In the genomic region with DNA sequence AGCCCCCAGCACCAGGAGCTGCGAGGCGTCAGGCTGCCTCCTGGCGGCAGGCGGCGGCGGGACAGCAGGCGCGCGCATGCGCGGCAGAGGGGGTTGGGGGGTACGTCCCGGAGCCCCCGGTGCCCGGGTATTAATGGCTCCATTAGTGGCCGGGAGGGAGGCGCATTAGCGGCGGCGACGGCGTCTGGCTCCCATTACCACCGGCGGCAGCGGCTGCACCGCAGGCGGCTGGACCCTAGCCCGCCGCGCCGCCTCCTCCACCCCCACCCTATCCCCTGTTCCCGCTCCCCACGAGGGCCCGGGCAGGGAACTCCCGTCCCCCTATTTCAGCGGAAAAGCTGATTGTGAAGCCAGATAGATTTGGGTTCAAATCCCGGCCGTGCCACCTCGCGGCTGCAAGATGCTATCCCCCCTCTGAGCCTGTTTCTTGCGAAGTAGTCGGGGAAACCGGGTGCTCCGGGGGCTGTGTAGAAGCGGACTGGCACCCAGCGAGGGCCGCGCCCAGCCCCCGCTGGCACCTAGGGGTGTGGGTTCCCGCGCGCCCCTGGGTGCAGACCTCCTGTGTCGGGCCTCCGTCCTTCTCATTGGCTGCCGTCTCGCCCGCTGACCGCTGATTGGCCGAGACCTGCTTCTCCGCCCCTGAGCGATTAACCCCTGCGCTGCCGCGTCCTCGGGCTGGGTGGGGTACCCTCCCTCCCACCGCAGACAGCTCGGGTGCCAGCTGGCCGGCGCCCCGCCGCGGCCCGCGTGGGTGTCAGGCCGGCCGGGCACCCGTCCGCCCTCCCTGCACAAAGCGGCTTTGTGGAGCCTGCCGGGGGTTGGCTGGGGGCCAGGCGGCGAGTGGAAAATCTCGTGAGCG, we compare ENCODE assay signal across 8 cellular contexts. TPM values are rescaled to one million over a fixed set of nuclear protein-coding genes. Genes with fewer than 3 reads are reported as not detected.
A peak's percentile ranks its signal among the peaks of the same experiment; 100 is the strongest.
DNase-seq lines count a peak whose midpoint lies in the region; ATAC-seq and TF ChIP-seq lines count a peak whose summit lies in the region.

No MANE protein-coding gene starts in this region.

- ATAC-seq in GM21786 (IDR thresholded peaks at IDR 0.05; ENCODE audit: unreplicated experiment) (peak; percentile 43), left cardiac atrium (peak; percentile 69 to 78), upper lobe of right lung (peak; percentile 60)

- H3K27me3 ChIP-seq in adrenal gland (no peaks in the 10 kb centered on the region), upper lobe of right lung (no peaks in the 10 kb centered on the region)

- H3K4me1 Mint-ChIP-seq in progenitor cell of endocrine pancreas (ENCODE audit: low read depth) = peaks cover 30% of the 10 kb centered on the region

- H3K4me1 ChIP-seq in adrenal gland (replicated peaks in 1 of 2) = peaks cover 53 to 62% of the 10 kb centered on the region in 2 donors
- H3K4me1 ChIP-seq in upper lobe of right lung = peaks cover 68% of the 10 kb centered on the region

- H3K27ac ChIP-seq in adrenal gland (peak overlapping the region; percentile 69 to 100 (median 87)), upper lobe of right lung (peak overlapping the region; percentile 80)

- peak; percentile 97 for DNase-seq in DMS 273 (lab: John Stamatoyannopoulos, UW; ENCODE audit: unreplicated experiment)
- DNase-seq in NCI-H1092 treated with DMSO at 0.1 percent for 48 hours (lab: John Stamatoyannopoulos, UW) = peak; percentile 90
- peak; percentile 80 for DNase-seq in T follicular helper cell (ENCODE audit: low read depth)
- peak; percentile 89 to 95 (median 94) for DNase-seq in adrenal gland
- peak; percentile 96 for DNase-seq in left cardiac atrium
- DNase-seq in progenitor cell of endocrine pancreas (ENCODE audit: low spot score, unreplicated experiment) = peak; percentile 79
- peak; percentile 93 for DNase-seq in upper lobe of right lung

- intact Hi-C loops in adrenal gland (cut with DNase I) = loop anchor here in 1 of 2 donors (2.0 kb wide), 1 partner anchor 29 kb away; no protein-coding TSS in a partner anchor
- intact Hi-C loops in left cardiac atrium (cut with DNase I) = loop anchor here in 1 of 2 donors (2.0 kb wide), 1 partner anchor 35 kb away; no protein-coding TSS in a partner anchor
- intact Hi-C loops in upper lobe of right lung (cut with DNase I) = no loop called here

- TF ChIP-seq CTCF in adrenal gland (IDR thresholded peaks at IDR 0.05) (peak; percentile 69 to 95 (median 91)), progenitor cell of endocrine pancreas (IDR thresholded peaks at IDR 0.05; ENCODE audit: unreplicated experiment) (peak; percentile 93), upper lobe of right lung (IDR thresholded peaks at IDR 0.05) (peak; percentile 92)

- WGBS in adrenal gland, 4 donors = 0 to 1% (median 0%) methylated on average over 9 to 84 of the region's 84 CpGs

- H3K4me3 Mint-ChIP-seq in progenitor cell of endocrine pancreas (ENCODE audit: low read depth) = peak overlapping the region; percentile 89

- TF ChIP-seq POLR2A in adrenal gland (IDR thresholded peaks at IDR 0.05) = peak; percentile 30 to 32

- H3K36me3 Mint-ChIP-seq in progenitor cell of endocrine pancreas (ENCODE audit: insufficient read depth) = peaks cover 4% of the 10 kb centered on the region

- H3K9me3 ChIP-seq in adrenal gland (replicated peaks in 1 of 3) (no peaks in the 10 kb centered on the region), upper lobe of right lung (no peaks in the 10 kb centered on the region)

- H3K27me3 Mint-ChIP-seq in progenitor cell of endocrine pancreas = no peaks in the 10 kb centered on the region

- H3K27ac Mint-ChIP-seq in progenitor cell of endocrine pancreas = peak overlapping the region; percentile 93

- peaks cover 0 to 2% of the 10 kb centered on the region in 2 donors for H3K36me3 ChIP-seq in adrenal gland (replicated peaks in 1 of 2)
- H3K36me3 ChIP-seq in upper lobe of right lung = peaks cover 2% of the 10 kb centered on the region

- H3K4me3 ChIP-seq in adrenal gland (peak overlapping the region; percentile 48 to 81 (median 72)), upper lobe of right lung (peak overlapping the region; percentile 83)

- H3K9me3 Mint-ChIP-seq in progenitor cell of endocrine pancreas (ENCODE audit: low read depth) = no peaks in the 10 kb centered on the region

RNA-seq across cellular contexts. Expression of gene CIC, which starts 11.1 kb away (rescaled TPM):
- total RNA-seq in adrenal gland (100 to 1,000 TPM in 1 of 8 donors, 10 to 100 TPM in 7; 48.7 to 119 (median 72.7) TPM), left cardiac atrium (10 to 100 TPM; 34.7 to 42.1 TPM), progenitor cell of endocrine pancreas (86.0 and 87.2 TPM in 2 replicates), upper lobe of right lung (76.7 TPM)
- 100 to 1,000 TPM in 1 of 3 donors, 10 to 100 TPM in 2; 13.3 to 171 (median 61.7) TPM for polyA plus RNA-seq in adrenal gland

RNA-seq across cellular contexts. Expression of gene PRR19, which starts 21.8 kb away (rescaled TPM):
- 1 to 10 TPM in 7 of 8 donors, under 1 TPM in 1; 0.78 to 2.5 (median 1.6) TPM for total RNA-seq in adrenal gland
- 1 to 10 TPM in 2 of 3 donors, under 1 TPM in 1; 0.51 to 2.3 (median 1.2) TPM for polyA plus RNA-seq in adrenal gland
- total RNA-seq in left cardiac atrium = under 1 TPM; 0.12 to 0.16 TPM
- 3.2 and 3.4 TPM in 2 replicates for total RNA-seq in progenitor cell of endocrine pancreas
- 0.52 TPM for total RNA-seq in upper lobe of right lung

RNA-seq across cellular contexts. Expression of gene PAFAH1B3, which starts 22.3 kb away (rescaled TPM):
- 10 to 100 TPM; 22.7 to 41.3 (median 33.4) TPM for total RNA-seq in adrenal gland
- polyA plus RNA-seq in adrenal gland = 10 to 100 TPM; 15.9 to 56.4 (median 37.0) TPM
- 1 to 10 TPM; 4.1 to 6.2 TPM for total RNA-seq in left cardiac atrium
- total RNA-seq in progenitor cell of endocrine pancreas = 144 and 157 TPM in 2 replicates
- total RNA-seq in upper lobe of right lung = 13.2 TPM

RNA-seq across cellular contexts. Expression of gene ERF, which starts 25.2 kb away (rescaled TPM):
- total RNA-seq in adrenal gland = 10 to 100 TPM; 27.0 to 71.2 (median 55.1) TPM
- 100 to 1,000 TPM in 1 of 3 donors, 10 to 100 TPM in 2; 14.3 to 147 (median 44.1) TPM for polyA plus RNA-seq in adrenal gland
- total RNA-seq in left cardiac atrium = 10 to 100 TPM; 37.9 to 50.6 TPM
- 106 and 111 TPM in 2 replicates for total RNA-seq in progenitor cell of endocrine pancreas
- total RNA-seq in upper lobe of right lung = 53.9 TPM

RNA-seq across cellular contexts. Expression of gene TMEM145, which starts 33.0 kb away (rescaled TPM):
- total RNA-seq in adrenal gland = 1 to 10 TPM in 5 of 8 donors, not detected in 3; 2.3 to 5.9 (median 2.8) TPM
- polyA plus RNA-seq in adrenal gland = 10 to 100 TPM in 1 of 3 donors, 1 to 10 TPM in 2; 4.5 to 31.7 (median 5.4) TPM
- total RNA-seq in left cardiac atrium = 1 to 10 TPM in 1 of 2 donors, under 1 TPM in 1; 0.50 to 1.4 TPM
- 1.9 and 2.0 TPM in 2 replicates for total RNA-seq in progenitor cell of endocrine pancreas
- total RNA-seq in upper lobe of right lung = 0.35 TPM

Comparison
In these comparisons a context has a peak if more than half of its experiments do, and no peak if none do; other contexts are left out.
1. Peak in every context shown above with its lines: DNase-seq, ATAC-seq, H3K4me3 ChIP-seq and H3K27ac ChIP-seq.